In genomic region chr10:98244586-98244985, GRCh38 we compare ENCODE assay signal across 27 cellular contexts. TPM values are rescaled to one million over a fixed set of nuclear protein-coding genes. Genes with fewer than 3 reads are reported as not detected.
"Had no signal": no experiment of that assay in that cellular context is flagged by ENCODE, and none has a peak within 500 bp of the region (broad histone marks: within the 10 kb centered on the region; RNA-seq: fewer than 3 reads in every experiment).

No MANE protein-coding gene starts in this region.

- H3K9me3 ChIP-seq: pancreas, SK-N-SH, upper lobe of left lung had no signal

- H3K4me2 ChIP-seq: SK-N-SH had no signal

- DNase-seq: activated CD4-positive, alpha-beta memory T cell treated with anti-CD3 and anti-CD28 coated beads, Interleukin-2, amount 10 ng/mL, durations not matched to agents 7 days and 5 days; activated CD4-positive, alpha-beta T cell treated with anti-CD3 and anti-CD28 coated beads for 1 hour; activated CD4-positive, alpha-beta T cell treated with anti-CD3 and anti-CD28 coated beads, Interleukin-2, amount 10 ng/mL, durations not matched to agents 7 days and 5 days; activated CD8-positive, alpha-beta memory T cell treated with anti-CD3 and anti-CD28 coated beads, Interleukin-2, amount 50 U/mL, for 48 hours; activated gamma-delta T cell; activated naive CD4-positive, alpha-beta T cell treated with anti-CD3 and anti-CD28 coated beads, Interleukin-2, amount 50 U/mL, for 16 hours; activated naive CD8-positive, alpha-beta T cell treated with anti-CD3 and anti-CD28 coated beads, Interleukin-2, amount 50 U/mL, for 24 hours; activated T-cell treated with anti-CD3 and anti-CD28 coated beads, Interleukin-2, amount 50 U/mL, for 24 hours; caudate nucleus; cortex of kidney; effector memory CD8-positive, alpha-beta T cell; erythroblast; left cardiac atrium; left ventricle myocardium superior; naive B cell; nucleus accumbens; pancreas; right cardiac atrium; SK-N-SH; stimulated activated CD4-positive, alpha-beta T cell treated with anti-CD3 and anti-CD28 coated beads, Interleukin-4, amount 100 ng/mL, for 24 hours; substantia nigra; T-helper 17 cell; T1000; upper lobe of left lung had no signal

- H3K27ac ChIP-seq: pancreas, upper lobe of left lung had no signal

- H3K4me1 ChIP-seq: pancreas had no signal

- H3K9ac ChIP-seq: SK-N-SH had no signal

- H3K27me3 ChIP-seq: pancreas, upper lobe of left lung had no signal

- H3K4me3 ChIP-seq: pancreas, upper lobe of left lung had no signal

- ATAC-seq: activated naive CD8-positive, alpha-beta T cell treated with anti-CD3 and anti-CD28 coated beads, Interleukin-2, amount 50 U/mL, for 24 hours; effector memory CD8-positive, alpha-beta T cell; left cardiac atrium; left ventricle myocardium superior; pancreas; right cardiac atrium; stimulated activated effector memory CD8-positive, alpha-beta T cell treated with anti-CD3 and anti-CD28 coated beads, Interleukin-12 subunit alpha, Interleukin-12 subunit beta, amount 100 ng/mL, for 72 hours; T-helper 17 cell; WTC11 had no signal

RNA-seq across cellular contexts. Expression of gene LOXL4, which starts 23.4 kb away (rescaled TPM):
- total RNA-seq: activated CD4-positive, alpha-beta memory T cell treated with anti-CD3 and anti-CD28 coated beads, Interleukin-2, amount 10 ng/mL, durations not matched to agents 7 days and 5 days; activated CD4-positive, alpha-beta T cell treated with anti-CD3 and anti-CD28 coated beads, Interleukin-2, amount 10 ng/mL, durations not matched to agents 7 days and 5 days; T-helper 17 cell had no signal
- polyA plus RNA-seq: neural cell had no signal
